Comparison of ENCODE assay signal across 8 cellular contexts in the genomic region with DNA sequence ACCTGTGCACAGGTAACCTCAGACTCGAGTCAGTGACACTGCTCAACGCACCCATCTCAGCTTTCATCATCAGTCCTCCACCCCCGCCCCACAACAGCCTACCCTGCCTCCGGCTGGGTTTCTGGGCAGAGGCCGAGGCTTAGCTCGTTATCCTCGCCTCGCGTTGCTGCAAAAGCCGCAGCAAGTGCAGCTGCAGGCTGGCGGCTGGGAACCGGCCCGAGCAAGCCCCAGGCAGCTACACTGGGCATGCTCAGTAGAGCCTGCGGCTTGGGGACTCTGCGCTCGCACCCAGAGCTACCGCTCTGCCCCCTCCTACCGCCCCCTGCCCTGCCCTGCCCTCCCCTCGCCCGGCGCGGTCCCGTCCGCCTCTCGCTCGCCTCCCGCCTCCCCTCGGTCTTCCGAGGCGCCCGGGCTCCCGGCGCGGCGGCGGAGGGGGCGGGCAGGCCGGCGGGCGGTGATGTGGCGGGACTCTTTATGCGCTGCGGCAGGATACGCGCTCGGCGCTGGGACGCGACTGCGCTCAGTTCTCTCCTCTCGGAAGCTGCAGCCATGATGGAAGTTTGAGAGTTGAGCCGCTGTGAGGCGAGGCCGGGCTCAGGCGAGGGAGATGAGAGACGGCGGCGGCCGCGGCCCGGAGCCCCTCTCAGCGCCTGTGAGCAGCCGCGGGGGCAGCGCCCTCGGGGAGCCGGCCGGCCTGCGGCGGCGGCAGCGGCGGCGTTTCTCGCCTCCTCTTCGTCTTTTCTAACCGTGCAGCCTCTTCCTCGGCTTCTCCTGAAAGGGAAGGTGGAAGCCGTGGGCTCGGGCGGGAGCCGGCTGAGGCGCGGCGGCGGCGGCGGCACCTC.
DNase-seq lines count a peak whose midpoint lies in the region; ATAC-seq and TF ChIP-seq lines count a peak whose summit lies in the region.

A gene with protein sequence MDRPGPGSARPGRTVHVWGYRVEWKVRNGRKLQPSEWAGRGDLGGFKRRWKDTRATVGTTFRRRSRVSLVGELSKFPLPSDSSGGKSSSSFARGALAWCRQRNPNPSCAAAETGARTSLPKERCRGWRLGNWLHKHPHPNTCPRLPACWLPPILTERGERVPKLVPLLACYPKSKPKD (minus strand): TSS at position 432 of the 842 bp plus-strand sequence. CDS start 1,046 bp downstream, outside the sequence.
A gene (plus strand): TSS at position 524 of the 842 bp plus-strand sequence. CDS start 845 bp downstream, outside the sequence.

- peak; percentile 35 for ATAC-seq in GM21619 (IDR thresholded peaks at IDR 0.05; ENCODE audit: unreplicated experiment)

- H3K9me3 Mint-ChIP-seq in nephron: no peaks in the 10 kb centered on the region

- TF ChIP-seq CTCF in RWPE1 (conservative IDR thresholded peaks at IDR 0.05; ENCODE audit: low read depth) (no peak), fibroblast of pulmonary artery (IDR thresholded peaks at IDR 0.05; ENCODE audit: low read length, missing control alignments) (no peak), nephron (IDR thresholded peaks at IDR 0.05; ENCODE audit: unreplicated experiment in 3 of 3) (no peak)

- CTCF ChIA-PET in RWPE1 (lab: Yijun Ruan, JAX): interaction anchor here (0.5 to 4.2 kb wide), 5 partner anchors 11 to 1276 kb away, joined by 3 to 37 read pairs (median 6); no protein-coding TSS in a partner anchor

- peak within 1 kb of the TSS; percentile 96 to 98 (median 96) for H3K27ac Mint-ChIP-seq in nephron

- POLR2A ChIA-PET in RWPE1 (lab: Yijun Ruan, JAX; ENCODE audit: low non-redundant PET): interaction anchor here (0.6 to 2.0 kb wide), 4 partner anchors 209 to 524 kb away, joined by 3 to 16 read pairs (median 8); no protein-coding TSS in a partner anchor

- peak within 1 kb of the TSS; percentile 98 for H3K27ac ChIP-seq in RWPE1

- peaks cover 10% of the 10 kb centered on the region for H3K36me3 Mint-ChIP-seq in nephron (ENCODE audit: low read depth)

- peak; percentile 84 for DNase-seq in DMS153 (lab: John Stamatoyannopoulos, UW)
- peak; percentile 97 to 99 for DNase-seq in Kasumi-1 (lab: John Stamatoyannopoulos, UW)
- DNase-seq in RWPE1 (ENCODE audit: low spot score): peak; percentile 81
- peak; percentile 74 for DNase-seq in activated effector memory CD4-positive, alpha-beta T cell treated with Interleukin-2 at 50 U/mL for 16 hours
- DNase-seq in fibroblast of pulmonary artery (ENCODE audit: low read depth): peak; percentile 95
- peak; percentile 75 to 86 (median 80) for DNase-seq in stimulated activated naive CD4-positive, alpha-beta T cell (lab: John Stamatoyannopoulos, UW)

- H3K4me1 Mint-ChIP-seq in nephron: peaks cover 19% of the 10 kb centered on the region

- H3K27me3 Mint-ChIP-seq in nephron (ENCODE audit: low read depth): no peaks in the 10 kb centered on the region

- H3K4me3 Mint-ChIP-seq in nephron: peak within 1 kb of the TSS; percentile 96 to 100 (median 99)

- peak within 1 kb of the TSS; percentile 85 for H3K4me3 ChIP-seq in fibroblast of pulmonary artery (replicated peaks; ENCODE audit: low read depth, low read length)

Comparison
In these comparisons a context has a peak if more than half of its experiments do, and no peak if none do; other contexts are left out.
1. Peak in every context shown above with its lines: DNase-seq, ATAC-seq, H3K4me3 ChIP-seq and H3K27ac ChIP-seq.